In genomic region chr17:43755389-43755875, GRCh38 we compare ENCODE assay signal across 1 cellular context.
TF ChIP-seq lines count a peak whose summit lies in the region.

No MANE protein-coding gene starts in this region.

TF ChIP-seq in SK-N-SH, 30 proteins besides CTCF, POLR2A, EP300 and RAD21:
- TF ChIP-seq FOXJ3 (CRISPR knock-in tag; IDR thresholded peaks at IDR 0.05), result no peak
- TF ChIP-seq, protein P1, sequence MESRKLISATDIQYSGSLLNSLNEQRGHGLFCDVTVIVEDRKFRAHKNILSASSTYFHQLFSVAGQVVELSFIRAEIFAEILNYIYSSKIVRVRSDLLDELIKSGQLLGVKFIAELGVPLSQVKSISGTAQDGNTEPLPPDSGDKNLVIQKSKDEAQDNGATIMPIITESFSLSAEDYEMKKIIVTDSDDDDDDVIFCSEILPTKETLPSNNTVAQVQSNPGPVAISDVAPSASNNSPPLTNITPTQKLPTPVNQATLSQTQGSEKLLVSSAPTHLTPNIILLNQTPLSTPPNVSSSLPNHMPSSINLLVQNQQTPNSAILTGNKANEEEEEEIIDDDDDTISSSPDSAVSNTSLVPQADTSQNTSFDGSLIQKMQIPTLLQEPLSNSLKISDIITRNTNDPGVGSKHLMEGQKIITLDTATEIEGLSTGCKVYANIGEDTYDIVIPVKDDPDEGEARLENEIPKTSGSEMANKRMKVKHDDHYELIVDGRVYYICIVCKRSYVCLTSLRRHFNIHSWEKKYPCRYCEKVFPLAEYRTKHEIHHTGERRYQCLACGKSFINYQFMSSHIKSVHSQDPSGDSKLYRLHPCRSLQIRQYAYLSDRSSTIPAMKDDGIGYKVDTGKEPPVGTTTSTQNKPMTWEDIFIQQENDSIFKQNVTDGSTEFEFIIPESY (IDR thresholded peaks at IDR 0.05; ENCODE audit: borderline replicate concordance, low read depth), result no peak
- no peak for TF ChIP-seq RFX5 (IDR thresholded peaks at IDR 0.05; ENCODE audit: low read length)
- no peak for TF ChIP-seq TCF12 (IDR thresholded peaks at IDR 0.05)
- TF ChIP-seq POLR2AphosphoS5 (IDR thresholded peaks at IDR 0.05; ENCODE audit: low read depth, low read length), result no peak
- no peak for TF ChIP-seq MEF2A (IDR thresholded peaks at IDR 0.05; ENCODE audit: borderline replicate concordance, low read depth)
- TF ChIP-seq, protein P2, sequence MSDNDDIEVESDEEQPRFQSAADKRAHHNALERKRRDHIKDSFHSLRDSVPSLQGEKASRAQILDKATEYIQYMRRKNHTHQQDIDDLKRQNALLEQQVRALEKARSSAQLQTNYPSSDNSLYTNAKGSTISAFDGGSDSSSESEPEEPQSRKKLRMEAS (IDR thresholded peaks at IDR 0.05; ENCODE audit: low read depth), result no peak
- TF ChIP-seq RXRA (IDR thresholded peaks at IDR 0.05; ENCODE audit: borderline replicate concordance, low read depth), result no peak
- no peak for TF ChIP-seq FOXM1 (IDR thresholded peaks at IDR 0.05; ENCODE audit: low read depth)
- no peak for TF ChIP-seq MXI1 (IDR thresholded peaks at IDR 0.05; ENCODE audit: low read depth, low read length)
- TF ChIP-seq, protein P3, sequence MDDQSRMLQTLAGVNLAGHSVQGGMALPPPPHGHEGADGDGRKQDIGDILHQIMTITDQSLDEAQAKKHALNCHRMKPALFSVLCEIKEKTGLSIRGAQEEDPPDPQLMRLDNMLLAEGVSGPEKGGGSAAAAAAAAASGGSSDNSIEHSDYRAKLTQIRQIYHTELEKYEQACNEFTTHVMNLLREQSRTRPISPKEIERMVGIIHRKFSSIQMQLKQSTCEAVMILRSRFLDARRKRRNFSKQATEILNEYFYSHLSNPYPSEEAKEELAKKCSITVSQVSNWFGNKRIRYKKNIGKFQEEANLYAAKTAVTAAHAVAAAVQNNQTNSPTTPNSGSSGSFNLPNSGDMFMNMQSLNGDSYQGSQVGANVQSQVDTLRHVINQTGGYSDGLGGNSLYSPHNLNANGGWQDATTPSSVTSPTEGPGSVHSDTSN (IDR thresholded peaks at IDR 0.05), result no peak
- TF ChIP-seq EZH2phosphoT487 (IDR thresholded peaks at IDR 0.05; ENCODE audit: borderline replicate concordance, low read depth), result no peak
- no peak for TF ChIP-seq GABPA (IDR thresholded peaks at IDR 0.05; ENCODE audit: low read depth)
- no peak for TF ChIP-seq TEAD4 (IDR thresholded peaks at IDR 0.05; ENCODE audit: borderline replicate concordance, insufficient read depth)
- no peak for TF ChIP-seq USF2 (IDR thresholded peaks at IDR 0.05; ENCODE audit: borderline replicate concordance, low read depth, low read length)
- TF ChIP-seq ELF1 (IDR thresholded peaks at IDR 0.05), result no peak
